In genomic region chr2:105183555-105184323, GRCh38 we compare ENCODE assay signal across 18 cellular contexts. TPM values are rescaled to one million over a fixed set of nuclear protein-coding genes. Genes with fewer than 3 reads are reported as not detected.
DNase-seq lines count a peak whose midpoint lies in the region; ATAC-seq and TF ChIP-seq lines count a peak whose summit lies in the region.
"Had no signal": no experiment of that assay in that cellular context is flagged by ENCODE, and none has a peak within 500 bp of the region (broad histone marks: within the 10 kb centered on the region; RNA-seq: fewer than 3 reads in every experiment).

No MANE protein-coding gene starts in this region.

- ATAC-seq in GM21717 (IDR thresholded peaks at IDR 0.05; ENCODE audit: unreplicated experiment) (peak; percentile 66), HG03135 (IDR thresholded peaks at IDR 0.05; ENCODE audit: unreplicated experiment) (peak; percentile 65), memory B cell (ENCODE audit: low read depth) (peak; percentile 86), WTC11 (no peak)

- H3K27ac Mint-ChIP-seq in memory B cell (no peak overlapping the region), WTC11 (no peak overlapping the region)
- H3K27ac Mint-ChIP-seq: activated naive CD4-positive, alpha-beta T cell treated with anti-CD3 and anti-CD28 coated beads, Interleukin-2, amount 50 U/mL, for 24 hours; CD4-positive, alpha-beta memory T cell; T-helper 1 cell treated with Interleukin-12 subunit alpha and Interleukin-12 subunit beta and Interleukin-4 antibody, amounts not matched to agents 30 μg/mL and 1 μg/mL, for 36 hours had no signal

- H3K9me3 Mint-ChIP-seq in memory B cell (no peaks in the 10 kb centered on the region), WTC11 (no peaks in the 10 kb centered on the region)
- H3K9me3 Mint-ChIP-seq: activated naive CD4-positive, alpha-beta T cell treated with anti-CD3 and anti-CD28 coated beads, Interleukin-2, amount 50 U/mL, for 24 hours; nephron; T-helper 1 cell treated with Interleukin-12 subunit alpha and Interleukin-12 subunit beta and Interleukin-4 antibody, amounts not matched to agents 30 μg/mL and 1 μg/mL, for 36 hours had no signal

- H3K4me1 Mint-ChIP-seq in memory B cell (peaks cover 20% of the 10 kb centered on the region), WTC11 (peaks cover 29% of the 10 kb centered on the region)
- H3K4me1 Mint-ChIP-seq: activated naive CD4-positive, alpha-beta T cell treated with anti-CD3 and anti-CD28 coated beads, Interleukin-2, amount 50 U/mL, for 24 hours; CD4-positive, alpha-beta memory T cell had no signal

- no peaks in the 10 kb centered on the region for H3K27me3 Mint-ChIP-seq in memory B cell
- peaks cover 10% of the 10 kb centered on the region for H3K27me3 Mint-ChIP-seq in WTC11 (ENCODE audit: low read depth)

- H3K4me3 Mint-ChIP-seq in memory B cell: no peak overlapping the region
- H3K4me3 Mint-ChIP-seq in WTC11: no peak overlapping the region
- H3K4me3 Mint-ChIP-seq: activated naive CD4-positive, alpha-beta T cell treated with anti-CD3 and anti-CD28 coated beads, Interleukin-2, amount 50 U/mL, for 24 hours; CD4-positive, alpha-beta memory T cell; nephron; T-helper 1 cell treated with Interleukin-12 subunit alpha and Interleukin-12 subunit beta and Interleukin-4 antibody, amounts not matched to agents 30 μg/mL and 1 μg/mL, for 36 hours had no signal

- H3K36me3 Mint-ChIP-seq in memory B cell (no peaks in the 10 kb centered on the region), WTC11 (no peaks in the 10 kb centered on the region)
- H3K36me3 Mint-ChIP-seq: activated naive CD4-positive, alpha-beta T cell treated with anti-CD3 and anti-CD28 coated beads, Interleukin-2, amount 50 U/mL, for 24 hours; CD4-positive, alpha-beta memory T cell had no signal

- POLR2A ChIA-PET in WTC11 (lab: Charles Lee): no interaction called here

- no peak for TF ChIP-seq CTCF in WTC11 (IDR thresholded peaks at IDR 0.05)

- DNase-seq in GM19238 (ENCODE audit: insufficient read length, low spot score) (peak; percentile 17), memory B cell (ENCODE audit: low spot score in 2 of 2) (no peak), NCI-H1092 treated with DMSO at 0.1 percent for 48 hours (lab: John Stamatoyannopoulos, UW) (no peak), NCI-H2107 treated with DMSO at 0.1 percent for 48 hours (lab: John Stamatoyannopoulos, UW; ENCODE audit: unreplicated experiment) (no peak), WTC11 (ENCODE audit: low spot score) (no peak)
- no peak for DNase-seq in activated naive CD4-positive, alpha-beta T cell treated with anti-CD3 and anti-CD28 coated beads, Interleukin-2, amount 50 U/mL, for 16 hours
- DNase-seq: CD4-positive, alpha-beta memory T cell; NCI-H446 treated with DMSO at 0.1 percent for 48 hours; Peyer's patch had no signal

- CTCF ChIA-PET in WTC11 (lab: Charles Lee): no interaction called here

TF ChIP-seq in WTC11, 78 proteins besides CTCF, POLR2A, EP300 and RAD21 (continues in another document):
- no peak for TF ChIP-seq ZNF423 (CRISPR knock-in tag; IDR thresholded peaks at IDR 0.05)
- no peak for TF ChIP-seq ZBTB21 (CRISPR knock-in tag; IDR thresholded peaks at IDR 0.05; ENCODE audit: borderline replicate concordance)
- no peak for TF ChIP-seq ESRRA (CRISPR knock-in tag; IDR thresholded peaks at IDR 0.05; ENCODE audit: borderline replicate concordance)
- TF ChIP-seq NFE2L1 (CRISPR knock-in tag; IDR thresholded peaks at IDR 0.05): no peak
- TF ChIP-seq, protein P1, sequence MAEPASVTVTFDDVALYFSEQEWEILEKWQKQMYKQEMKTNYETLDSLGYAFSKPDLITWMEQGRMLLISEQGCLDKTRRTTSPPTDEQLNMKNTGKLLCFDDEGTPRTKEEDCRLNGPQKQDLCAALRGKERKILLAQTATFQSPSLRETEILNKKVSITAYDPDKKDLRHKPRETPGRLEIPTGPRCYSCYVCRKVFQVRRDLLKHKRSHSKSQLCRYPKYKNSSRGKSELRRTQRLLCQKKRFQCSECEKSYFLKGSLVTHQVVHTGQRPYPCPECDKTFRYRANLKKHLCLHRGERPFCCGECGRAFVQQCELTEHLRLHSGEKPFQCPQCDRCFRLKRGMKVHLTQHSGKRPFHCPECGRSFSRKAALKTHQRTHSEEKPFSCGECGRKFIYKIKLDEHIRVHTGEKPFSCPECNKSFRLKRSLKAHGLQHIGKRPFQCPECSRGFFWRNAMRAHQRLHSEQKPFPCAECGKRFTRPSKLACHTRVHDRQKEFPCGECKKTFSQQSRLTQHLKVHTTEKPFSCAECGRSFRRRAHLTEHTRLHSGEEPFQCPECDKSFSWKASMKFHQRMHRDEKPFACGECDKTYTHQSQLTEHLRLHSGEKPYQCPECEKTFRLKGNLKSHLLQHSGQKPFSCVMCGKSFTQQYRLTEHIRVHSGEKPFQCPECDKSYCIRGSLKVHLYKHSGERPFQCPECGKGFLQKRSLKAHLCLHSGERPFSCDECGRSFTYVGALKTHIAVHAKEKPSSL (CRISPR knock-in tag; conservative IDR thresholded peaks at IDR 0.05): no peak
- no peak for TF ChIP-seq ZNF317 (CRISPR knock-in tag; IDR thresholded peaks at IDR 0.05; ENCODE audit: borderline replicate concordance, low read depth)
- TF ChIP-seq, protein P2, sequence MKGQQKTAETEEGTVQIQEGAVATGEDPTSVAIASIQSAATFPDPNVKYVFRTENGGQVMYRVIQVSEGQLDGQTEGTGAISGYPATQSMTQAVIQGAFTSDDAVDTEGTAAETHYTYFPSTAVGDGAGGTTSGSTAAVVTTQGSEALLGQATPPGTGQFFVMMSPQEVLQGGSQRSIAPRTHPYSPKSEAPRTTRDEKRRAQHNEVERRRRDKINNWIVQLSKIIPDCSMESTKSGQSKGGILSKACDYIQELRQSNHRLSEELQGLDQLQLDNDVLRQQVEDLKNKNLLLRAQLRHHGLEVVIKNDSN (CRISPR knock-in tag; IDR thresholded peaks at IDR 0.05): no peak
- no peak for TF ChIP-seq FOXP1 (CRISPR knock-in tag; IDR thresholded peaks at IDR 0.05; ENCODE audit: borderline replicate concordance)
- TF ChIP-seq, protein P3, sequence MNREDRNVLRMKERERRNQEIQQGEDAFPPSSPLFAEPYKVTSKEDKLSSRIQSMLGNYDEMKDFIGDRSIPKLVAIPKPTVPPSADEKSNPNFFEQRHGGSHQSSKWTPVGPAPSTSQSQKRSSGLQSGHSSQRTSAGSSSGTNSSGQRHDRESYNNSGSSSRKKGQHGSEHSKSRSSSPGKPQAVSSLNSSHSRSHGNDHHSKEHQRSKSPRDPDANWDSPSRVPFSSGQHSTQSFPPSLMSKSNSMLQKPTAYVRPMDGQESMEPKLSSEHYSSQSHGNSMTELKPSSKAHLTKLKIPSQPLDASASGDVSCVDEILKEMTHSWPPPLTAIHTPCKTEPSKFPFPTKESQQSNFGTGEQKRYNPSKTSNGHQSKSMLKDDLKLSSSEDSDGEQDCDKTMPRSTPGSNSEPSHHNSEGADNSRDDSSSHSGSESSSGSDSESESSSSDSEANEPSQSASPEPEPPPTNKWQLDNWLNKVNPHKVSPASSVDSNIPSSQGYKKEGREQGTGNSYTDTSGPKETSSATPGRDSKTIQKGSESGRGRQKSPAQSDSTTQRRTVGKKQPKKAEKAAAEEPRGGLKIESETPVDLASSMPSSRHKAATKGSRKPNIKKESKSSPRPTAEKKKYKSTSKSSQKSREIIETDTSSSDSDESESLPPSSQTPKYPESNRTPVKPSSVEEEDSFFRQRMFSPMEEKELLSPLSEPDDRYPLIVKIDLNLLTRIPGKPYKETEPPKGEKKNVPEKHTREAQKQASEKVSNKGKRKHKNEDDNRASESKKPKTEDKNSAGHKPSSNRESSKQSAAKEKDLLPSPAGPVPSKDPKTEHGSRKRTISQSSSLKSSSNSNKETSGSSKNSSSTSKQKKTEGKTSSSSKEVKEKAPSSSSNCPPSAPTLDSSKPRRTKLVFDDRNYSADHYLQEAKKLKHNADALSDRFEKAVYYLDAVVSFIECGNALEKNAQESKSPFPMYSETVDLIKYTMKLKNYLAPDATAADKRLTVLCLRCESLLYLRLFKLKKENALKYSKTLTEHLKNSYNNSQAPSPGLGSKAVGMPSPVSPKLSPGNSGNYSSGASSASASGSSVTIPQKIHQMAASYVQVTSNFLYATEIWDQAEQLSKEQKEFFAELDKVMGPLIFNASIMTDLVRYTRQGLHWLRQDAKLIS (CRISPR knock-in tag; IDR thresholded peaks at IDR 0.05; ENCODE audit: borderline replicate concordance): no peak
- TF ChIP-seq NR1H2 (CRISPR knock-in tag; IDR thresholded peaks at IDR 0.05): no peak
- no peak for TF ChIP-seq E2F5 (CRISPR knock-in tag; IDR thresholded peaks at IDR 0.05)
- TF ChIP-seq STAT6 (CRISPR knock-in tag; conservative IDR thresholded peaks at IDR 0.05; ENCODE audit: low read depth): no peak
- no peak for TF ChIP-seq NFYB (CRISPR knock-in tag; conservative IDR thresholded peaks at IDR 0.05; ENCODE audit: low read depth)
- no peak for TF ChIP-seq ZNF121 (CRISPR knock-in tag; IDR thresholded peaks at IDR 0.05)
- no peak for TF ChIP-seq JAZF1 (CRISPR knock-in tag; IDR thresholded peaks at IDR 0.05)

RNA-seq across cellular contexts. Expression of gene GPR45, which starts 57.8 kb away (rescaled TPM):
- 0.21 TPM in 1 of 3 replicates, not detected in the others for total RNA-seq in WTC11 (2021)
- total RNA-seq: activated CD8-positive, alpha-beta memory T cell treated with anti-CD3 and anti-CD28 coated beads for 36 hours; cardiac muscle cell; CD4-positive, alpha-beta memory T cell; left colon; Peyer's patch; skeletal muscle tissue had no signal
